Comparison of ENCODE assay signal across 8 cellular contexts in the genomic region with DNA sequence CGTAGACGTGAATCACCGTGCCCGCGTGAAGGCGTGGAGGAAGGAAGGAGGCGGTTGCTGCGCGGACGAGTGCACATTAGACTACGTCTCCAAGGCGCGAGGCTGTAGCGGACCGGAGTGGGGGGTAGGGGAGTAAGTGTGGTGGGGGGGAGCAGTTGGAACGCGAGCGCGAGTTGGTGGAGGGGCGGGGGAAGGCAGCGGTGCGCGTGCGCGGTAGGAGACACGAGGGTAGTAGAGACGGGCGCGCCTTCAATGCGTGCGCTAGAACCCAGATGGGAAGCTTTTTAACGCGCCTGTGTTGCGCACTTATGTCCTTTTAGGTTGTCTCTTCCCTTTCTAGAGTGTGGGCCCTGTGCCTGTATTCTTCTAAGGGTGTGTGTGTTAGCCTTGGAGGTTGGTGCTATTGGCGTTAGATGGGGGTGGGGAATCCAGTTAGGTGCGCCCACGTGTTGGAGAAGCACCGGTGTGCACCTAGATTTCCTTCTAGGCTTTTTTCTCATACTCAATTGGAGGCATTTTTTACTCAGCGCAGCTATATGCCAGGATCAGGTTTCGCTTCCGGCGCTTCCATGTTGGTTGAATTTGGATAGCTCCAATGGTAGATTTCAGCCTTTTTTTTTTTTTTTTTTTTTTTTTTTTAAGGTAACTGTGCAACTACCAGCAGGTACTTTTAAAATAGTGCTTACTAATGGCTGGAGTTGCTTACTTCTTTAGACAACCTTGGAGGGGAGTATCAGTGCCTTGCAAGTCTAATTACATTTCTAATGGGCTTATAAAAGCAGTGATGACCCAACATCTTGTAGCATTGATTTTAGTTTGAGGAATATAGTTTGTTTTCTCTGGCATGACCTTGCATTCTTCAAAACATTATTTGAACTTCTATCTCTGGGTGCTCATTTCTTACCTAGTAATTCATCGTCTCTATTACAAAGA. TPM values are rescaled to one million over a fixed set of nuclear protein-coding genes. Genes with fewer than 3 reads are reported as not detected.
DNase-seq lines count a peak whose midpoint lies in the region; ATAC-seq and TF ChIP-seq lines count a peak whose summit lies in the region.

No MANE protein-coding gene starts in this region.

- TF ChIP-seq CTCF in GM10248 (IDR thresholded peaks at IDR 0.05; ENCODE audit: control extremely low read depth, extremely low read depth, low read depth, missing control alignments): no peak

- peak overlapping the region; percentile 99 to 100 (median 100) for H3K27ac Mint-ChIP-seq in IgD-negative memory B cell
- peak overlapping the region; percentile 99 for H3K27ac Mint-ChIP-seq in activated T-helper 17 cell treated with anti-CD3 and anti-CD28 coated beads, Interleukin-2, amount 50 U/mL, for 72 hours
- H3K27ac Mint-ChIP-seq in natural killer cell treated with Interleukin-12 subunit alpha and Interleukin-12 subunit beta and Interleukin-15 and Interleukin-18, amount 100 ng/mL, for 72 hours: peak overlapping the region; percentile 99

- POLR2A ChIA-PET in GM10248 (lab: Yijun Ruan, JAX): interaction anchor here (0.7 kb wide), 1 partner anchor 178 kb away, joined by 3 read pairs; no protein-coding TSS in a partner anchor

- peak overlapping the region; percentile 97 to 99 (median 98) for H3K4me3 Mint-ChIP-seq in IgD-negative memory B cell
- H3K4me3 Mint-ChIP-seq in activated T-helper 17 cell treated with anti-CD3 and anti-CD28 coated beads, Interleukin-2, amount 50 U/mL, for 72 hours: peak overlapping the region; percentile 100
- H3K4me3 Mint-ChIP-seq in natural killer cell treated with Interleukin-12 subunit alpha and Interleukin-12 subunit beta and Interleukin-15 and Interleukin-18, amount 100 ng/mL, for 72 hours: peak overlapping the region; percentile 97

- peaks cover 4% of the 10 kb centered on the region for H3K36me3 Mint-ChIP-seq in IgD-negative memory B cell
- H3K36me3 Mint-ChIP-seq in activated T-helper 17 cell treated with anti-CD3 and anti-CD28 coated beads, Interleukin-2, amount 50 U/mL, for 72 hours (ENCODE audit: low read depth): peaks cover 62% of the 10 kb centered on the region
- peaks cover 22% of the 10 kb centered on the region for H3K36me3 Mint-ChIP-seq in natural killer cell treated with Interleukin-12 subunit alpha and Interleukin-12 subunit beta and Interleukin-15 and Interleukin-18, amount 100 ng/mL, for 72 hours

- H3K27me3 Mint-ChIP-seq in IgD-negative memory B cell: no peaks in the 10 kb centered on the region
- no peaks in the 10 kb centered on the region for H3K27me3 Mint-ChIP-seq in activated T-helper 17 cell treated with anti-CD3 and anti-CD28 coated beads, Interleukin-2, amount 50 U/mL, for 72 hours
- no peaks in the 10 kb centered on the region for H3K27me3 Mint-ChIP-seq in natural killer cell treated with Interleukin-12 subunit alpha and Interleukin-12 subunit beta and Interleukin-15 and Interleukin-18, amount 100 ng/mL, for 72 hours

- ATAC-seq in activated T-helper 17 cell treated with anti-CD3 and anti-CD28 coated beads, Interleukin-2, amount 50 U/mL, for 72 hours (replicated peaks): peak; percentile 25
- peak; percentile 45 to 55 for ATAC-seq in natural killer cell treated with Interleukin-12 subunit alpha and Interleukin-12 subunit beta and Interleukin-15 and Interleukin-18, amount 100 ng/mL, for 72 hours
- ATAC-seq in HG03460 (IDR thresholded peaks at IDR 0.05; ENCODE audit: unreplicated experiment): no peak

- no peaks in the 10 kb centered on the region for H3K9me3 Mint-ChIP-seq in IgD-negative memory B cell
- no peaks in the 10 kb centered on the region for H3K9me3 Mint-ChIP-seq in activated T-helper 17 cell treated with anti-CD3 and anti-CD28 coated beads, Interleukin-2, amount 50 U/mL, for 72 hours
- H3K9me3 Mint-ChIP-seq in natural killer cell treated with Interleukin-12 subunit alpha and Interleukin-12 subunit beta and Interleukin-15 and Interleukin-18, amount 100 ng/mL, for 72 hours: no peaks in the 10 kb centered on the region

- CTCF ChIA-PET in GM10248 (lab: Yijun Ruan, JAX): interaction anchor here (1.0 to 2.9 kb wide), 4 partner anchors 17 to 44 kb away, joined by 3 to 12 read pairs (median 4); no protein-coding TSS in a partner anchor

- H3K4me1 Mint-ChIP-seq in IgD-negative memory B cell: peaks cover 38 to 46% (median 43%) of the 10 kb centered on the region in 3 donors
- peaks cover 24% of the 10 kb centered on the region for H3K4me1 Mint-ChIP-seq in activated T-helper 17 cell treated with anti-CD3 and anti-CD28 coated beads, Interleukin-2, amount 50 U/mL, for 72 hours
- H3K4me1 Mint-ChIP-seq in natural killer cell treated with Interleukin-12 subunit alpha and Interleukin-12 subunit beta and Interleukin-15 and Interleukin-18, amount 100 ng/mL, for 72 hours (ENCODE audit: low read depth in 2 of 2): peaks cover 33 to 44% of the 10 kb centered on the region in 2 donors

- DNase-seq in GM10248 (ENCODE audit: extremely low spot score): peak; percentile 78
- DNase-seq in RKO (ENCODE audit: low spot score): peak; percentile 86
- DNase-seq in fibroblast of peridontal ligament (ENCODE audit: extremely low read depth): peak; percentile 57
- DNase-seq in natural killer cell treated with Interleukin-12 subunit alpha and Interleukin-12 subunit beta and Interleukin-15 and Interleukin-18, amount 100 ng/mL, for 72 hours (ENCODE audit: low spot score): peak; percentile 85
- DNase-seq in stimulated activated naive CD4-positive, alpha-beta T cell treated with Interleukin-2 at 50 U/mL for 16 hours (lab: John Stamatoyannopoulos, UW): peak; percentile 86

RNA-seq across cellular contexts. Expression of a gene that starts 0.8 kb away (rescaled TPM):
- 104 TPM for polyA plus RNA-seq in IgD-negative memory B cell
- total RNA-seq in activated T-helper 17 cell treated with anti-CD3 and anti-CD28 coated beads, Interleukin-2, amount 50 U/mL, for 72 hours: 100 to 1,000 TPM; 536 to 964 TPM
- 100 to 1,000 TPM; 340 to 372 TPM for total RNA-seq in natural killer cell treated with Interleukin-12 subunit alpha and Interleukin-12 subunit beta and Interleukin-15 and Interleukin-18, amount 100 ng/mL, for 72 hours

RNA-seq across cellular contexts. Expression of a gene that starts 42.8 kb away (rescaled TPM):
- polyA plus RNA-seq in IgD-negative memory B cell: not detected
- total RNA-seq in activated T-helper 17 cell treated with anti-CD3 and anti-CD28 coated beads, Interleukin-2, amount 50 U/mL, for 72 hours: 1 to 10 TPM in 1 of 2 donors, under 1 TPM in 1; 0.69 to 4.6 TPM
- 1 to 10 TPM; 2.4 to 2.8 TPM for total RNA-seq in natural killer cell treated with Interleukin-12 subunit alpha and Interleukin-12 subunit beta and Interleukin-15 and Interleukin-18, amount 100 ng/mL, for 72 hours

RNA-seq across cellular contexts. Expression of a gene that starts 58.2 kb away (rescaled TPM):
- polyA plus RNA-seq in IgD-negative memory B cell: 2.6 TPM
- total RNA-seq in activated T-helper 17 cell treated with anti-CD3 and anti-CD28 coated beads, Interleukin-2, amount 50 U/mL, for 72 hours: 1 to 10 TPM; 3.4 to 4.8 TPM
- total RNA-seq in natural killer cell treated with Interleukin-12 subunit alpha and Interleukin-12 subunit beta and Interleukin-15 and Interleukin-18, amount 100 ng/mL, for 72 hours: under 1 TPM; 0.67 to 0.74 TPM
